Comparison of ENCODE assay signal across 1 cellular context in genomic region chr5:127936439-127936972, GRCh38.
TF ChIP-seq lines count a peak whose summit lies in the region.

No MANE protein-coding gene starts in this region.

TF ChIP-seq in GM12878, 131 proteins besides CTCF, POLR2A, EP300 and RAD21 (continued from another document):
- TF ChIP-seq IRF4 (IDR thresholded peaks at IDR 0.05; ENCODE audit: low read depth, low read length) (no peak), ZNF207 (IDR thresholded peaks at IDR 0.05; ENCODE audit: borderline replicate concordance) (no peak), ATF7 (IDR thresholded peaks at IDR 0.05; ENCODE audit: low read depth) (no peak), HSF1 (IDR thresholded peaks at IDR 0.05; ENCODE audit: low read depth, low read length) (no peak), USF1 (IDR thresholded peaks at IDR 0.05; ENCODE audit: borderline replicate concordance, extremely low read length, insufficient read depth, low read depth, low read length) (no peak), SPI1 (IDR thresholded peaks at IDR 0.05; ENCODE audit: borderline replicate concordance, insufficient read depth, low read depth, low read length) (peak; percentile 24; the same call in 1 of the 2 replicates), YY1 (IDR thresholded peaks at IDR 0.05; ENCODE audit: low read depth, low read length) (no peak), ASH2L (IDR thresholded peaks at IDR 0.05; ENCODE audit: borderline replicate concordance, low read depth) (no peak), CHD1 (IDR thresholded peaks at IDR 0.05; ENCODE audit: low read depth, low read length) (no peak), E2F8 (IDR thresholded peaks at IDR 0.05; ENCODE audit: low read depth, partially characterized antibody) (no peak), E2F4 (IDR thresholded peaks at IDR 0.05; ENCODE audit: low read depth, low read length) (no peak), MLLT1 (IDR thresholded peaks at IDR 0.05) (no peak), HCFC1 (IDR thresholded peaks at IDR 0.05; ENCODE audit: low read length) (no peak), CBFB (IDR thresholded peaks at IDR 0.05; ENCODE audit: low read depth) (no peak; the same call in 1 of the 2 replicates), ZNF622 (IDR thresholded peaks at IDR 0.05) (no peak), RB1 (IDR thresholded peaks at IDR 0.05; ENCODE audit: borderline replicate concordance) (no peak), BRCA1 (IDR thresholded peaks at IDR 0.05; ENCODE audit: low read depth, low read length) (no peak), TCF7 (IDR thresholded peaks at IDR 0.05; ENCODE audit: borderline replicate concordance) (no peak), MAX (IDR thresholded peaks at IDR 0.05; ENCODE audit: low read depth, low read length) (no peak), NR2C2 (IDR thresholded peaks at IDR 0.05; ENCODE audit: borderline replicate concordance, control insufficient read depth, insufficient read length, low read depth) (no peak), KLF5 (IDR thresholded peaks at IDR 0.05; ENCODE audit: partially characterized antibody) (no peak), NFYA (IDR thresholded peaks at IDR 0.05; ENCODE audit: borderline replicate concordance, low read depth, low read length) (no peak), ZNF592 (IDR thresholded peaks at IDR 0.05) (no peak), BHLHE40 (IDR thresholded peaks at IDR 0.05; ENCODE audit: borderline replicate concordance in 1 of 2, low read depth in 2 of 2, low read length in 1 of 2) (no peak), MEF2B (IDR thresholded peaks at IDR 0.05; ENCODE audit: partially characterized antibody, poor library complexity, severe bottlenecking) (peak; percentile 56), ZBED1 (IDR thresholded peaks at IDR 0.05; ENCODE audit: borderline replicate concordance) (peak; percentile 56; the same call in 1 of the 2 replicates), ZNF274 (IDR thresholded peaks at IDR 0.05; ENCODE audit: insufficient read depth, insufficient read length) (no peak), BMI1 (IDR thresholded peaks at IDR 0.05; ENCODE audit: borderline replicate concordance) (no peak), ZBTB40 (IDR thresholded peaks at IDR 0.05; ENCODE audit: borderline replicate concordance) (no peak), ZBTB33 (IDR thresholded peaks at IDR 0.05) (no peak), SREBF1 (IDR thresholded peaks at IDR 0.05; ENCODE audit: low read length) (no peak), FOXK2 (IDR thresholded peaks at IDR 0.05) (no peak), MTA3 (IDR thresholded peaks at IDR 0.05; ENCODE audit: borderline replicate concordance, low read length) (no peak; the same call in 1 of the 2 replicates), NRF1 (conservative IDR thresholded peaks at IDR 0.05; ENCODE audit: low read depth, low read length) (no peak), SUZ12 (IDR thresholded peaks at IDR 0.05; ENCODE audit: unreplicated experiment) (no peak)
